In genomic region chr1:91582431-91582921, GRCh38 we compare ENCODE assay signal across 10 cellular contexts.
DNase-seq lines count a peak whose midpoint lies in the region; ATAC-seq and TF ChIP-seq lines count a peak whose summit lies in the region.
"Had no signal": no experiment of that assay in that cellular context is flagged by ENCODE, and none has a peak within 500 bp of the region (broad histone marks: within the 10 kb centered on the region; RNA-seq: fewer than 3 reads in every experiment).

No MANE protein-coding gene starts in this region.

- H3K27me3 ChIP-seq in smooth muscle cell (ENCODE audit: low read depth) = no peaks in the 10 kb centered on the region
- H3K27me3 ChIP-seq: cardiac muscle cell had no signal

- no peak overlapping the region for H3K9ac ChIP-seq in smooth muscle cell (ENCODE audit: low read depth)

- H3K4me3 ChIP-seq in smooth muscle cell = no peak overlapping the region
- H3K4me3 ChIP-seq: cardiac muscle cell had no signal

- no peak for TF ChIP-seq CTCF in smooth muscle cell (IDR thresholded peaks at IDR 0.05; ENCODE audit: borderline replicate concordance, insufficient read depth, poor library complexity, severe bottlenecking)

- no peaks in the 10 kb centered on the region for H3K4me1 ChIP-seq in smooth muscle cell (ENCODE audit: low read depth)

- in situ Hi-C loops in SK-MEL-5 (cut with HindIII; ENCODE audit: low pct_unique_long_range_greater_than_20kb, low sequenced_read_pairs) = no loop called here

- DNase-seq in HCEC 1CT (peak; percentile 97), SK-MEL-5 (ENCODE audit: low read depth, low spot score) (peak; percentile 61), fibroblast of peridontal ligament (ENCODE audit: extremely low read depth) (peak; percentile 99), smooth muscle cell (lab: John Stamatoyannopoulos, UW; ENCODE audit: unreplicated experiment) (no peak), putamen (ENCODE audit: low spot score) (no peak), cerebellar nuclear complex (lab: John Stamatoyannopoulos, UW) (no peak)

- no peaks in the 10 kb centered on the region for H3K36me3 ChIP-seq in smooth muscle cell (ENCODE audit: low read depth)
- H3K36me3 ChIP-seq: cardiac muscle cell had no signal

- H3F3A ChIP-seq in smooth muscle cell (ENCODE audit: low read depth) = peaks cover 14% of the 10 kb centered on the region

- H2AFZ ChIP-seq in smooth muscle cell (ENCODE audit: low read depth) = no peak overlapping the region

- WGBS in smooth muscle cell (ENCODE audit: low lambda C conversion rate) = 36% methylated on average over 4 of the region's 4 CpGs

- ATAC-seq in HG03521 (IDR thresholded peaks at IDR 0.05; ENCODE audit: unreplicated experiment) = no peak
- ATAC-seq in HG03139 (IDR thresholded peaks at IDR 0.05; ENCODE audit: unreplicated experiment) = no peak
- ATAC-seq: activated CD4-positive, CD25-positive, alpha-beta regulatory T cell treated with anti-CD3 and anti-CD28 coated beads, Interleukin-2, amount 50 U/mL, for 24 hours had no signal

- no peaks in the 10 kb centered on the region for H3K79me2 ChIP-seq in smooth muscle cell (ENCODE audit: low read depth)

- H3K27ac ChIP-seq in smooth muscle cell (ENCODE audit: low read depth) = peak overlapping the region; percentile 41
- H3K27ac ChIP-seq: cardiac muscle cell had no signal

- H3K4me2 ChIP-seq in smooth muscle cell = peak overlapping the region; percentile 26

- no peaks in the 10 kb centered on the region for H4K20me1 ChIP-seq in smooth muscle cell (ENCODE audit: low read depth)

- H3K9me3 ChIP-seq in smooth muscle cell (replicated peaks; ENCODE audit: low read depth) = no peaks in the 10 kb centered on the region

Comparison
In these comparisons a context has a peak if more than half of its experiments do, and no peak if none do; other contexts are left out.
1. DNase-seq: peak in HCEC 1CT (single experiment), SK-MEL-5 (single experiment) and fibroblast of peridontal ligament (single experiment); none in smooth muscle cell (single experiment), putamen (single experiment) and cerebellar nuclear complex (0 of 2).